Comparison of ENCODE assay signal across 19 cellular contexts in the genomic region with DNA sequence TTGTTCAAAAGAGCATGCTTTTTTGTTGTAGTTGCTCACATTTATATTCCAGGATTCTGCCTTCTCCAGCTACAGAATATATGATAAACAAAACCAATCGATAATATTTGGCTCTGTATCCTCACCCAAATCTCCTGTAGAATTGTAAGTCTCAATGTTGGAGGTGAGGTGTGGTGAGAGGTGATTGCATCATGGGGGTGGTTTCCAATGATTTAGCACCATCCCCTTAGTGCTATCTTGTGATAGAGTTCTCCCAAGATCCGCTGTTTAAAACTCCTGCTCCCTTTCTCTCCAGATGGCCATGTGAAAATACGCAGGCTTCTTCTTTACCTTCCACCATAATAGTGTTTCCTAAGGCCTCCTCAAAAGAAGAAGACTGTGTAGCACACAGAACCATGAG.
DNase-seq lines count a peak whose midpoint lies in the region; ATAC-seq, FAIRE-seq and TF ChIP-seq lines count a peak whose summit lies in the region.
"Had no signal": no experiment of that assay in that cellular context is flagged by ENCODE, and none has a peak within 500 bp of the region (broad histone marks: within the 10 kb centered on the region; RNA-seq: fewer than 3 reads in every experiment).

No MANE protein-coding gene starts in this region.

- H3K27ac ChIP-seq in AG04450 (ENCODE audit: low read depth, low read length) (peak overlapping the region; percentile 53), IMR-90 (ENCODE audit: insufficient read depth, low read length) (peak overlapping the region; percentile 79), astrocyte (ENCODE audit: low read depth, low read length) (peak overlapping the region; percentile 83), smooth muscle cell (ENCODE audit: low read depth) (peak overlapping the region; percentile 31), OCI-LY7 (ENCODE audit: low read depth, low read length, poor library complexity, severe bottlenecking) (no peak overlapping the region)

- no peaks in the 10 kb centered on the region for H4K20me1 ChIP-seq in IMR-90 (ENCODE audit: insufficient read depth, low read length)
- H4K20me1 ChIP-seq in astrocyte (ENCODE audit: insufficient read depth, low read length) = no peaks in the 10 kb centered on the region
- H4K20me1 ChIP-seq in smooth muscle cell (ENCODE audit: low read depth) = no peaks in the 10 kb centered on the region
- no peaks in the 10 kb centered on the region for H4K20me1 ChIP-seq in OCI-LY7 (ENCODE audit: insufficient read depth, low read length)

- no peaks in the 10 kb centered on the region for H3K9me1 ChIP-seq in IMR-90 (ENCODE audit: insufficient read depth, low read length)

- no peak overlapping the region for H2AK9ac ChIP-seq in IMR-90 (replicated peaks; ENCODE audit: low read depth, low read length, poor library complexity)

- CTCF ChIA-PET in AG04450 (lab: Charles Lee) = no interaction called here
- CTCF ChIA-PET in IMR-90 (lab: Yijun Ruan, JAX) = interaction anchor here (0.6 to 0.8 kb wide), 2 partner anchors 24 to 219 kb away, joined by 3 to 4 read pairs; no protein-coding TSS in a partner anchor
- CTCF ChIA-PET in OCI-LY7 (lab: Charles Lee; ENCODE audit: unreplicated experiment) = no interaction called here

- BruUV-seq in IMR-90 (replicated peaks; lab: Mats Ljungman, UMichigan) (no TSS peak), OCI-LY7 (replicated peaks; lab: Mats Ljungman, UMichigan) (no TSS peak)

- H3K9me2 ChIP-seq in OCI-LY7 (ENCODE audit: insufficient read depth, low read length) = no peaks in the 10 kb centered on the region

- H3K18ac ChIP-seq in IMR-90 (ENCODE audit: low read depth, low read length) = peak overlapping the region; percentile 83

- WGBS in IMR-90 (ENCODE audit: extremely low coverage in 2 of 2, insufficient read length in 1 of 2), 2 experiments = no CpG with 5 or more reads among the region's 3 CpGs
- WGBS in smooth muscle cell (ENCODE audit: low lambda C conversion rate) = 90% methylated on average over 3 of the region's 3 CpGs

- H4K91ac ChIP-seq in IMR-90 (ENCODE audit: insufficient read depth, low read depth, low read length) = peak overlapping the region; percentile 92

- H3K9me3 ChIP-seq in AG04450 (ENCODE audit: control insufficient read depth, insufficient read depth, low read length) (peaks cover 3% of the 10 kb centered on the region; the same call in 1 of the 2 replicates), IMR-90 (ENCODE audit: control insufficient read depth, insufficient read depth, low read length) (peaks cover 3% of the 10 kb centered on the region), astrocyte (ENCODE audit: insufficient read depth, low read depth, low read length) (peaks cover 3% of the 10 kb centered on the region), smooth muscle cell (replicated peaks; ENCODE audit: low read depth) (no peaks in the 10 kb centered on the region), OCI-LY7 (ENCODE audit: low read length) (no peaks in the 10 kb centered on the region)
- H3K9me3 ChIP-seq: HAP-1 had no signal

- H3K23ac ChIP-seq in IMR-90 (ENCODE audit: low read depth, low read length) = peak overlapping the region; percentile 58

- no peak for ATAC-seq in IMR-90 (ENCODE audit: low read depth)
- ATAC-seq: CD8-positive, alpha-beta T cell; HepG2 had no signal

- POLR2A ChIA-PET in AG04450 (lab: Yijun Ruan, JAX) (interaction anchor here (1.2 kb wide), 1 partner anchor 20 kb away, joined by 3 read pairs; no protein-coding TSS in a partner anchor), IMR-90 (lab: Charles Lee; ENCODE audit: unreplicated experiment) (no interaction called here), OCI-LY7 (lab: Charles Lee) (no interaction called here)

- TF ChIP-seq POLR2A in IMR-90 (IDR thresholded peaks at IDR 0.05; ENCODE audit: low read depth, low read length) = no peak

- no peaks in the 10 kb centered on the region for H3K79me1 ChIP-seq in IMR-90 (ENCODE audit: low read depth in 1 of 2, low read length in 2 of 2)

- H3K14ac ChIP-seq in IMR-90 (replicated peaks; ENCODE audit: low read depth, low read length) = peak overlapping the region; percentile 87

- no peak for TF ChIP-seq RAD21 in IMR-90 (IDR thresholded peaks at IDR 0.05; ENCODE audit: low read length)

- H3K36me3 Mint-ChIP-seq in astrocyte (ENCODE audit: low read depth, unreplicated experiment) = no peaks in the 10 kb centered on the region
- H3K36me3 Mint-ChIP-seq: CD14-positive monocyte; CD8-positive, alpha-beta T cell had no signal

- H2BK20ac ChIP-seq in IMR-90 (ENCODE audit: low read depth, low read length) = peak overlapping the region; percentile 98

- no peak overlapping the region for H3K27ac Mint-ChIP-seq in astrocyte (ENCODE audit: unreplicated experiment)
- H3K27ac Mint-ChIP-seq: CD8-positive, alpha-beta T cell had no signal

- H3K9me3 Mint-ChIP-seq in astrocyte (ENCODE audit: unreplicated experiment) = peaks cover 6% of the 10 kb centered on the region

- H3K79me2 ChIP-seq in astrocyte (ENCODE audit: insufficient read depth, low read length) = no peaks in the 10 kb centered on the region
- H3K79me2 ChIP-seq in smooth muscle cell (ENCODE audit: low read depth) = no peaks in the 10 kb centered on the region
- no peaks in the 10 kb centered on the region for H3K79me2 ChIP-seq in OCI-LY7 (ENCODE audit: insufficient read depth, low read depth, low read length)

- dilution Hi-C loops in IMR-90 (cut with HindIII; ENCODE audit: low sequenced_read_pairs, unreplicated experiment) = no loop called here

- H3K27me3 Mint-ChIP-seq in astrocyte (ENCODE audit: low read depth, unreplicated experiment) = no peaks in the 10 kb centered on the region

- H2AK5ac ChIP-seq in IMR-90 (ENCODE audit: low read depth, low read length) = peak overlapping the region; percentile 75; the same call in 1 of the 2 replicates

- peaks cover 3% of the 10 kb centered on the region; the same call in 1 of the 2 replicates for H3K4me1 ChIP-seq in IMR-90 (ENCODE audit: control insufficient read depth, insufficient read depth, low read length)
- H3K4me1 ChIP-seq in astrocyte (ENCODE audit: insufficient read depth, low read length) = peaks cover 20% of the 10 kb centered on the region
- H3K4me1 ChIP-seq in smooth muscle cell (ENCODE audit: low read depth) = no peaks in the 10 kb centered on the region
- H3K4me1 ChIP-seq in OCI-LY7 (ENCODE audit: insufficient read depth, low read length, poor library complexity, severe bottlenecking) = no peaks in the 10 kb centered on the region
- H3K4me1 ChIP-seq: HAP-1 had no signal

- peak overlapping the region; percentile 85; the same call in 1 of the 2 replicates for H4K5ac ChIP-seq in IMR-90 (ENCODE audit: low read depth, low read length)

- H3K36me3 ChIP-seq in IMR-90 (ENCODE audit: control insufficient read depth, insufficient read depth, low read length) = no peaks in the 10 kb centered on the region
- H3K36me3 ChIP-seq in astrocyte (ENCODE audit: insufficient read depth, low read length) = no peaks in the 10 kb centered on the region
- H3K36me3 ChIP-seq in smooth muscle cell (ENCODE audit: low read depth) = no peaks in the 10 kb centered on the region
- H3K36me3 ChIP-seq in OCI-LY7 (ENCODE audit: insufficient read depth, low read length) = no peaks in the 10 kb centered on the region
- H3K36me3 ChIP-seq: HAP-1 had no signal

- TF ChIP-seq CTCF in AG04450 (IDR thresholded peaks at IDR 0.05; ENCODE audit: low read depth, low read length) = no peak
- no peak for TF ChIP-seq CTCF in IMR-90 (conservative IDR thresholded peaks at IDR 0.05; ENCODE audit: low read depth, low read length)
- TF ChIP-seq CTCF in astrocyte (IDR thresholded peaks at IDR 0.05; ENCODE audit: insufficient read depth, low read depth, low read length) = no peak
- TF ChIP-seq CTCF in smooth muscle cell (IDR thresholded peaks at IDR 0.05; ENCODE audit: borderline replicate concordance, insufficient read depth, poor library complexity, severe bottlenecking) = no peak
- no peak for TF ChIP-seq CTCF in OCI-LY7 (conservative IDR thresholded peaks at IDR 0.05; ENCODE audit: low read length)

- peak overlapping the region; percentile 98 for H2BK120ac ChIP-seq in IMR-90 (ENCODE audit: low read depth, low read length)

- H3K27me3 ChIP-seq in AG04450 (ENCODE audit: control insufficient read depth, insufficient read depth, low read length) (no peaks in the 10 kb centered on the region), IMR-90 (ENCODE audit: control insufficient read depth, insufficient read depth, low read length) (no peaks in the 10 kb centered on the region), astrocyte (ENCODE audit: insufficient read depth, low read length) (no peaks in the 10 kb centered on the region), smooth muscle cell (ENCODE audit: low read depth) (no peaks in the 10 kb centered on the region)

- in situ Hi-C loops in IMR-90 (cut with MboI; ENCODE audit: low sequenced_read_pairs) = no loop called here

- H2BK15ac ChIP-seq in IMR-90 (ENCODE audit: low read depth, low read length) = peak overlapping the region; percentile 62; the same call in 2 of the 3 replicates

- peak; percentile 5 for FAIRE-seq in astrocyte (lab: Jason Lieb, UNC)
- FAIRE-seq: D721Med, GM12892, H1, HepG2, HTR-8/SVneo had no signal

- H3K4me3 ChIP-seq in AG04450 (ENCODE audit: low read depth, low read length) (no peak overlapping the region), IMR-90 (ENCODE audit: insufficient read depth, low read depth, low read length) (no peak overlapping the region), astrocyte (ENCODE audit: insufficient read depth, low read depth, low read length) (no peak overlapping the region), smooth muscle cell (no peak overlapping the region), OCI-LY7 (ENCODE audit: low read depth, low read length, poor library complexity, severe bottlenecking) (no peak overlapping the region)
- H3K4me3 ChIP-seq: HAP-1 had no signal

- H3K4me2 ChIP-seq in IMR-90 (ENCODE audit: low read depth, low read length) (no peak overlapping the region), astrocyte (ENCODE audit: low read length) (peak overlapping the region; percentile 22), smooth muscle cell (no peak overlapping the region), OCI-LY7 (ENCODE audit: low read length) (no peak overlapping the region)

- H3K56ac ChIP-seq in IMR-90 (ENCODE audit: extremely low read depth, insufficient read depth, low read length) = peak overlapping the region; percentile 71

- peaks cover 5% of the 10 kb centered on the region for H3K4me1 Mint-ChIP-seq in astrocyte (ENCODE audit: low read depth, unreplicated experiment)

- H2AFZ ChIP-seq in IMR-90 (replicated peaks; ENCODE audit: low read length, poor library complexity) = peak overlapping the region; percentile 16
- no peak overlapping the region for H2AFZ ChIP-seq in astrocyte (ENCODE audit: low read depth, low read length)
- no peak overlapping the region for H2AFZ ChIP-seq in smooth muscle cell (ENCODE audit: low read depth)
- H2AFZ ChIP-seq in OCI-LY7 (ENCODE audit: low read length) = no peak overlapping the region

- H4K8ac ChIP-seq in IMR-90 (ENCODE audit: low read depth in 2 of 2, low read length in 2 of 2) = peak overlapping the region; percentile 62 to 75

- peak overlapping the region; percentile 91 for H3K4ac ChIP-seq in IMR-90 (ENCODE audit: low read depth, low read length)

- H2BK5ac ChIP-seq in IMR-90 (ENCODE audit: low read depth, low read length, poor library complexity, severe bottlenecking) = peak overlapping the region; percentile 96

- no peaks in the 10 kb centered on the region for H3F3A ChIP-seq in smooth muscle cell (ENCODE audit: low read depth)

- H3K9ac ChIP-seq in IMR-90 (ENCODE audit: low read depth, low read length) (no peak overlapping the region), astrocyte (ENCODE audit: low read length) (peak overlapping the region; percentile 34), smooth muscle cell (ENCODE audit: low read depth) (no peak overlapping the region)

- intact Hi-C loops in IMR-90 (cut with micrococcal nuclease) = no loop called here
- intact Hi-C loops in OCI-LY7 (cut with micrococcal nuclease; ENCODE audit: unreplicated experiment) = no loop called here

- H3K4me3 Mint-ChIP-seq in astrocyte (ENCODE audit: unreplicated experiment) = no peak overlapping the region
- H3K4me3 Mint-ChIP-seq: CD14-positive monocyte; CD8-positive, alpha-beta T cell had no signal

- DNase-seq in AG04450 (ENCODE audit: low read depth, low spot score) (no peak), IMR-90 (no peak), astrocyte (ENCODE audit: low read depth) (no peak), smooth muscle cell (lab: John Stamatoyannopoulos, UW; ENCODE audit: unreplicated experiment) (no peak), NCI-H345 treated with DMSO at 0.1 percent for 48 hours (lab: John Stamatoyannopoulos, UW; ENCODE audit: unreplicated experiment) (no peak), NCI-H446 (lab: John Stamatoyannopoulos, UW) (no peak), OCI-LY7 (ENCODE audit: low spot score) (no peak)
- DNase-seq: CD8-positive, alpha-beta T cell; COR-L47; DMS153; DMS79 treated with DMSO at 0.1 percent for 48 hours; GDM1 had no signal
